Comparison of ENCODE assay signal across 8 cellular contexts in the genomic region with DNA sequence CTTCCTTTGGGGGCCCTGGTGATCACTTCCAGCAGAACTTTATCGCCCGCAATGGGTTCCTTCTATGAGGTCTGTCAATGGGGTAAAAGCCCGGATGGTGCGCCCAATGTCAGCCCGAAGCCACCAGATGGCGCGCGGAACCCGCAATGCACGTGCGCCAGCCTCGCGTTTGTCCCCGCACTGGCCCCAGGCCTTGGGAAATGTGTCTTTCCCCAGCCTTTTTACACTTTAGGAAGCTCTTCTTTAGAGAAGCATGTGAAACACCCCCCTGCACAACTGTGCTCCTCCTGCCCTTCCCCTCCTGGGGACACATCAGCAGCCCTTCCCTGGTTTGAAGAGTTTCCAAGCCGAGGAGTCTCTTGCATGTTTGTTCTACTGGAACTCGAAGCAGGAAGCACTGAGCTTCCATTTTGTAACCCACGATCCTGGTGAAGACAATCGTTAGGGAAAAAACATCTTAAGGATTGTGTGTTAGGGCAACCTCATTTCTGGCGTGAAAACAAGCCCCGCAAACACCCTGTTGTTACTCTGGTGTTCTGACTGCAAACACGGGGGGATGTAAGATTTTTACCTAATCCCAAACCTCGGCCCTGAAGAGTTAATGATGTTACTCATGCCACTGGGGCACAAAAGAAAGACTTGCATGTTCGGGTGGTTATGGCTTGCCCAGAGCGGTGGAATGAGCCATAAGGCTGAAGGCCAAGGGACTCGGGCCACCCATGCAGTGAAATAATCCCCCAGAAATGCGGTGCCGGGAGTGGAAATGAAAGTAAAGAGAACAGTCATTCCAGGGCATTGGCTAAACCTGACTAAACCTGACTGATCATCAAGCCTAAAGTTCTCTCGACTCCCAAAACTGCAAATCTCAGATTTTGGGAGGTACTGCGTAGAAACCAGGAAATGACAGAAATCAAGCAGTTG. TPM values are rescaled to one million over a fixed set of nuclear protein-coding genes. Genes with fewer than 3 reads are reported as not detected.
DNase-seq lines count a peak whose midpoint lies in the region; ATAC-seq, FAIRE-seq and TF ChIP-seq lines count a peak whose summit lies in the region.

No MANE protein-coding gene starts in this region.

- H3K9ac ChIP-seq in K562 (ENCODE audit: insufficient read depth in 1 of 2, low read depth in 2 of 2, low read length in 2 of 2) (peak overlapping the region; percentile 48 to 73; a peak in 3 of 4 replicates), iPS-20b (ENCODE audit: low read depth, low read length) (peak overlapping the region; percentile 25; the same call in 1 of the 2 replicates), skeletal muscle satellite cell (ENCODE audit: low read depth, low read length) (peak overlapping the region; percentile 79)

- intact Hi-C loops in K562 (cut with micrococcal nuclease): loop anchor here (1.0 to 10.0 kb wide), 12 partner anchors 45 to 915 kb away; no protein-coding TSS in a partner anchor

- H3K36me3 ChIP-seq in K562 (ENCODE audit: control insufficient read depth, insufficient read depth, low read length): no peaks in the 10 kb centered on the region
- H3K36me3 ChIP-seq in iPS-20b (ENCODE audit: insufficient read depth, low read depth, low read length): no peaks in the 10 kb centered on the region
- no peaks in the 10 kb centered on the region for H3K36me3 ChIP-seq in skeletal muscle satellite cell (ENCODE audit: insufficient read depth, low read length)

- H3K4me3 ChIP-seq in K562: no peak overlapping the region
- H3K4me3 ChIP-seq in iPS-20b (ENCODE audit: low read length): no peak overlapping the region
- peak overlapping the region; percentile 41 for H3K4me3 ChIP-seq in skeletal muscle satellite cell (ENCODE audit: low read length)

- no peaks in the 10 kb centered on the region for H4K20me1 ChIP-seq in K562 (replicated peaks; ENCODE audit: control insufficient read depth, insufficient read depth, low read length)

- POLR2A ChIA-PET in K562 (lab: Yijun Ruan, JAX): interaction anchor here (0.5 to 3.1 kb wide), 11 partner anchors 9 to 487 kb away, joined by 3 to 18 read pairs (median 4); no protein-coding TSS in a partner anchor

- peak overlapping the region; percentile 99 for H2AFZ ChIP-seq in K562 (ENCODE audit: low read depth, low read length)

- no peaks in the 10 kb centered on the region for H3K27me3 ChIP-seq in K562 (ENCODE audit: control insufficient read depth in 2 of 2, insufficient read depth in 2 of 2, low read length in 2 of 2)
- H3K27me3 ChIP-seq in iPS-20b (ENCODE audit: insufficient read depth, low read length): peaks cover 10% of the 10 kb centered on the region
- no peaks in the 10 kb centered on the region for H3K27me3 ChIP-seq in skeletal muscle satellite cell (ENCODE audit: control insufficient read depth, insufficient read depth, low read length)

- no TSS peak for BruUV-seq in K562 (replicated peaks; lab: Mats Ljungman, UMichigan)

- peak; percentile 14; the same call in 1 of the 2 replicates for TF ChIP-seq EP300 in K562 (IDR thresholded peaks at IDR 0.05; ENCODE audit: low read length)

- TF ChIP-seq CTCF in K562 (IDR thresholded peaks at IDR 0.05 in 2 of 3, conservative IDR thresholded peaks at IDR 0.05 in 1 of 3; ENCODE audit: insufficient read depth in 2 of 3, low read depth in 1 of 3, low read length in 3 of 3): peak; percentile 95 to 99 (median 98)

- peak; percentile 84 for FAIRE-seq in K562 (lab: Jason Lieb, UNC)

- no peak for TF ChIP-seq POLR2A in K562 (conservative IDR thresholded peaks at IDR 0.05)

- ATAC-seq in HG02610 (IDR thresholded peaks at IDR 0.05; ENCODE audit: unreplicated experiment) (peak; percentile 36), K562 (peak; percentile 99), GM18520 (IDR thresholded peaks at IDR 0.05; ENCODE audit: unreplicated experiment) (no peak)

- peak; percentile 88 for DNase-seq in EH (ENCODE audit: low read depth)
- DNase-seq in NCI-H2107 (lab: John Stamatoyannopoulos, UW): peak; percentile 91
- peak; percentile 89 for DNase-seq in UCSD-AML1 (lab: John Stamatoyannopoulos, UW; ENCODE audit: unreplicated experiment)
- peak; percentile 90 to 95 (median 92) for DNase-seq in K562 (ENCODE audit: extremely low read depth in 1 of 4, low spot score in 3 of 4)

- in situ Hi-C loops in K562 (cut with MboI): loop anchor here (5.0 to 10.0 kb wide), 4 partner anchors 98 to 593 kb away; no protein-coding TSS in a partner anchor

- no peaks in the 10 kb centered on the region for H3K79me2 ChIP-seq in K562 (ENCODE audit: control insufficient read depth, insufficient read depth, low read length)

- H3K4me2 ChIP-seq in K562 (ENCODE audit: insufficient read depth, low read length) (peak overlapping the region; percentile 61), skeletal muscle satellite cell (ENCODE audit: low read length) (peak overlapping the region; percentile 72)

- peaks cover 3% of the 10 kb centered on the region for H3K9me1 ChIP-seq in K562 (ENCODE audit: control insufficient read depth, insufficient read depth, low read length)

- WGBS in K562 (ENCODE audit: insufficient coverage, low coverage, missing lambda C conversion rate): 38% methylated on average over 29 of the region's 29 CpGs

- H3K27ac ChIP-seq in K562 (ENCODE audit: extremely low read depth, low read depth, low read length) (peak overlapping the region; percentile 33), iPS-20b (ENCODE audit: low read length) (no peak overlapping the region)

- H3K4me1 ChIP-seq in K562 (replicated peaks in 1 of 2; ENCODE audit: control insufficient read depth in 2 of 2, insufficient read depth in 2 of 2, low read length in 2 of 2) (peaks cover 11 to 37% of the 10 kb centered on the region in 2 experiments), iPS-20b (ENCODE audit: insufficient read depth, low read length) (peaks cover 17% of the 10 kb centered on the region), skeletal muscle satellite cell (ENCODE audit: control insufficient read depth, insufficient read depth, low read length) (peaks cover 41% of the 10 kb centered on the region)

- H3K9me3 ChIP-seq in K562 (replicated peaks; ENCODE audit: control insufficient read depth, insufficient read depth, low read depth, low read length) (no peaks in the 10 kb centered on the region), iPS-20b (ENCODE audit: insufficient read depth, low read depth, low read length) (no peaks in the 10 kb centered on the region), skeletal muscle satellite cell (replicated peaks; ENCODE audit: low read length) (no peaks in the 10 kb centered on the region)

- CTCF ChIA-PET in K562 (lab: Yijun Ruan, JAX; ENCODE audit: low intra/inter-chr PET ratio): interaction anchor here (0.5 to 3.4 kb wide), 15 partner anchors 9 to 594 kb away, joined by 3 to 18 read pairs (median 4); no protein-coding TSS in a partner anchor

- peak; percentile 100 for TF ChIP-seq RAD21 in K562 (CRISPR knock-in tag; conservative IDR thresholded peaks at IDR 0.05 in 1 of 2, IDR thresholded peaks at IDR 0.05 in 1 of 2)

TF ChIP-seq in K562, 482 proteins besides CTCF, POLR2A, EP300 and RAD21 (continues in another document):
- TF ChIP-seq ZBED1 (IDR thresholded peaks at IDR 0.05): 0 out of 2 replicates have a peak, but pooled peaks have one; percentile 24
- TF ChIP-seq GATAD2B (IDR thresholded peaks at IDR 0.05; ENCODE audit: borderline replicate concordance): no peak
- TF ChIP-seq BCL6 (CRISPR knock-in tag; IDR thresholded peaks at IDR 0.05): peak; percentile 83
- TF ChIP-seq FOXK2 (conservative IDR thresholded peaks at IDR 0.05 in 1 of 2, IDR thresholded peaks at IDR 0.05 in 1 of 2; ENCODE audit: low read depth in 2 of 2): 0 out of 4 replicates have a peak, but pooled peaks of 1 of the 2 experiments have one; percentile 25
- peak; percentile 94 for TF ChIP-seq SMAD4 (CRISPR knock-in tag; conservative IDR thresholded peaks at IDR 0.05)
- no peak for TF ChIP-seq ZNF696 (CRISPR knock-in tag; conservative IDR thresholded peaks at IDR 0.05)
- peak; percentile 96 for TF ChIP-seq BRD9 (IDR thresholded peaks at IDR 0.05; ENCODE audit: low read depth, partially characterized antibody)
- TF ChIP-seq, protein P1, sequence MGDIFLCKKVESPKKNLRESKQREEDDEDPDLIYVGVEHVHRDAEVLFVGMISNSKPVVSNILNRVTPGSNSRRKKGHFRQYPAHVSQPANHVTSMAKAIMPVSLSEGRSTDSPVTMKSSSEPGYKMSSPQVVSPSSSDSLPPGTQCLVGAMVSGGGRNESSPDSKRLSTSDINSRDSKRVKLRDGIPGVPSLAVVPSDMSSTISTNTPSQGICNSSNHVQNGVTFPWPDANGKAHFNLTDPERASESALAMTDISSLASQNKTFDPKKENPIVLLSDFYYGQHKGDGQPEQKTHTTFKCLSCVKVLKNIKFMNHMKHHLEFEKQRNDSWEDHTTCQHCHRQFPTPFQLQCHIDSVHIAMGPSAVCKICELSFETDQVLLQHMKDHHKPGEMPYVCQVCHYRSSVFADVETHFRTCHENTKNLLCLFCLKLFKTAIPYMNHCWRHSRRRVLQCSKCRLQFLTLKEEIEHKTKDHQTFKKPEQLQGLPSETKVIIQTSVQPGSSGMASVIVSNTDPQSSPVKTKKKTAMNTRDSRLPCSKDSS (IDR thresholded peaks at IDR 0.05; ENCODE audit: low read depth, partially characterized antibody): no peak
- TF ChIP-seq TRIM28 (IDR thresholded peaks at IDR 0.05): no peak
- no peak for TF ChIP-seq YBX1 (IDR thresholded peaks at IDR 0.05)
- TF ChIP-seq TBP (optimal IDR thresholded peaks at IDR 0.05; ENCODE audit: low read depth, low read length): no peak
- TF ChIP-seq BRD4 (IDR thresholded peaks at IDR 0.05): no peak

RNA-seq across cellular contexts. Expression of gene TARBP1, which starts 20.4 kb away (rescaled TPM):
- total RNA-seq in K562 (2011; cell fraction: chromatin; rRNA removed; ENCODE audit: low replicate concordance): 26.2 and 82.6 TPM in 2 replicates
- total RNA-seq in K562 (2011; cell fraction: nucleolus; rRNA removed): 15.0 and 20.9 TPM in 2 replicates
- total RNA-seq in K562 (2011; cell fraction: nucleoplasm; rRNA removed): 28.7 and 45.3 TPM in 2 replicates
- 15.3 and 16.1 TPM in 2 replicates for total RNA-seq in K562 (2014; rRNA removed)
- 25.0 and 28.0 TPM in 2 replicates for total RNA-seq in K562 (2014; rRNA removed; fragmentation: Illumina TruSeq; extraction: Trizol)
- total RNA-seq in K562 (2015; rRNA removed; fragmentation: Illumina TruSeq; extraction: Trizol): 23.1 and 26.5 TPM in 2 replicates
- total RNA-seq in K562 (2021): 15.6 and 18.6 TPM in 2 replicates
- polyA plus RNA-seq in K562 (2011; rRNA removed): 48.0 and 66.5 TPM in 2 replicates
- 12.4 and 31.8 TPM in 2 replicates for polyA plus RNA-seq in K562 (2011; cell fraction: cytosol; rRNA removed)
- 84.2 and 119 TPM in 2 replicates for polyA plus RNA-seq in K562 (2011; cell fraction: nucleus; rRNA removed)
- polyA plus RNA-seq in K562 (2012): 14.6 and 30.8 TPM in 2 replicates
- 20.5 and 22.9 TPM in 2 replicates for polyA plus RNA-seq in K562 (2014; fragmentation: Illumina TruSeq; extraction: Trizol)
- polyA plus RNA-seq in K562 (2014; fragmentation: Nextera tagmentation; extraction: Ambion mirVana): 10 to 100 TPM in 1 of 2 experiments, 1 to 10 TPM in 1; 8.8 to 10.4 TPM
- 24.3 and 29.5 TPM in 2 replicates for polyA plus RNA-seq in K562 (2014; rRNA removed)
- polyA minus RNA-seq in K562 (2011; rRNA and poly(A)+ RNA removed): 27.7 and 45.5 TPM in 2 replicates
- 10.1 and 19.2 TPM in 2 replicates for polyA minus RNA-seq in K562 (2011; cell fraction: cytosol; rRNA and poly(A)+ RNA removed)
- 19.0 and 38.9 TPM in 2 replicates for polyA minus RNA-seq in K562 (2011; cell fraction: nucleus; rRNA and poly(A)+ RNA removed)
- 13.8 and 18.3 TPM in 2 replicates for total RNA-seq in skeletal muscle satellite cell (2012; rRNA removed)

Comparison
In these comparisons a context has a peak if more than half of its experiments do, and no peak if none do; other contexts are left out.
1. H3K9ac ChIP-seq: peak in every context shown above with its lines; median percentile 79 in skeletal muscle satellite cell; 60 in K562; 25 in iPS-20b.